Comparison of ENCODE assay signal across 25 cellular contexts in genomic region chr18:61929881-61930640, GRCh38. TPM values are rescaled to one million over a fixed set of nuclear protein-coding genes. Genes with fewer than 3 reads are reported as not detected.
DNase-seq lines count a peak whose midpoint lies in the region; ATAC-seq and TF ChIP-seq lines count a peak whose summit lies in the region.
"Had no signal": no experiment of that assay in that cellular context is flagged by ENCODE, and none has a peak within 500 bp of the region (broad histone marks: within the 10 kb centered on the region; RNA-seq: fewer than 3 reads in every experiment).

No MANE protein-coding gene starts in this region.

- H3K9me3 ChIP-seq in neural progenitor cell (ENCODE audit: low read depth) (no peaks in the 10 kb centered on the region), heart left ventricle (peaks cover 0 to 13% (median 0%) of the 10 kb centered on the region in 12 donors)
- H3K9me3 ChIP-seq: ovary, transverse colon had no signal

- peak overlapping the region; percentile 21 for H3K4me2 ChIP-seq in neural progenitor cell

- H3K27ac ChIP-seq in RWPE1: no peak overlapping the region
- H3K27ac ChIP-seq in neural progenitor cell: no peak overlapping the region
- H3K27ac ChIP-seq in heart left ventricle: no peak overlapping the region
- H3K27ac ChIP-seq: dorsolateral prefrontal cortex, ovary, right atrium auricular region, transverse colon had no signal

- 64 to 89% (median 81%) methylated on average over 3 of the region's 3 CpGs for WGBS in heart left ventricle, 4 donors

- ATAC-seq in HG03521 (IDR thresholded peaks at IDR 0.05; ENCODE audit: unreplicated experiment) (no peak), heart left ventricle (no peak)
- ATAC-seq: activated CD8-positive, alpha-beta memory T cell treated with anti-CD3 and anti-CD28 coated beads, Interleukin-2, amount 10 ng/mL, durations not matched to agents 7 days and 5 days; GM12878 had no signal

- CTCF ChIA-PET in RWPE1 (lab: Yijun Ruan, JAX): interaction anchor here (0.6 kb wide), 1 partner anchor 298 kb away, joined by 3 read pairs; no protein-coding TSS in a partner anchor

- H3K27me3 Mint-ChIP-seq in neural progenitor cell (ENCODE audit: insufficient read depth, low read depth): peaks cover 6% of the 10 kb centered on the region

- H3K4me1 Mint-ChIP-seq in neural progenitor cell: peaks cover 6% of the 10 kb centered on the region
- H3K4me1 Mint-ChIP-seq: memory B cell had no signal

- DNase-seq in NOMO-1 treated with DMSO at 0.1 percent for 48 hours (lab: John Stamatoyannopoulos, UW; ENCODE audit: unreplicated experiment): peak; percentile 14
- no peak for DNase-seq in NOMO-1 (lab: John Stamatoyannopoulos, UW; ENCODE audit: unreplicated experiment in 2 of 2)
- peak; percentile 23 for DNase-seq in NCI-H2107 (lab: John Stamatoyannopoulos, UW)
- DNase-seq in RWPE1 (ENCODE audit: low spot score): peak; percentile 13
- DNase-seq in neural progenitor cell (ENCODE audit: low spot score): no peak
- no peak for DNase-seq in heart left ventricle
- DNase-seq in stimulated activated CD8-positive, alpha-beta memory T cell treated with anti-CD3 and anti-CD28 coated beads, Interleukin-4, amount 100 ng/mL, for 48 hours: no peak
- DNase-seq: 8988T; activated CD4-positive, alpha-beta T cell treated with anti-CD3 and anti-CD28 coated beads, Interleukin-2, amount 10 ng/mL, durations not matched to agents 24 days and 14 days; activated CD8-positive, alpha-beta memory T cell treated with anti-CD3 and anti-CD28 coated beads, Interleukin-2, amount 10 ng/mL, durations not matched to agents 7 days and 5 days; CD8-positive, alpha-beta memory T cell; DND-41; dorsolateral prefrontal cortex; hippocampal formation; Karpas-422; NCI-H2227 treated with DMSO at 0.1 percent for 48 hours; ovary; T-helper 2 cell; transverse colon had no signal

- TF ChIP-seq CTCF in RWPE1 (conservative IDR thresholded peaks at IDR 0.05; ENCODE audit: low read depth) (no peak), neural progenitor cell (IDR thresholded peaks at IDR 0.05) (no peak), heart left ventricle (IDR thresholded peaks at IDR 0.05) (no peak)

- H4K20me1 ChIP-seq in neural progenitor cell (ENCODE audit: low read depth): no peaks in the 10 kb centered on the region

- H3K9ac ChIP-seq in neural progenitor cell: no peak overlapping the region

- H3K4me3 Mint-ChIP-seq in neural progenitor cell: no peak overlapping the region
- H3K4me3 Mint-ChIP-seq: activated CD4-positive, alpha-beta T cell treated with anti-CD3 and anti-CD28 coated beads, Interleukin-2, amount 10 ng/mL, durations not matched to agents 24 days and 14 days; activated CD8-positive, alpha-beta memory T cell treated with anti-CD3 and anti-CD28 coated beads, Interleukin-2, amount 10 ng/mL, durations not matched to agents 7 days and 5 days; activated naive CD8-positive, alpha-beta T cell; CD8-positive, alpha-beta memory T cell; central memory CD8-positive, alpha-beta T cell; memory B cell had no signal

- H3K4me1 ChIP-seq in neural progenitor cell (peaks cover 9% of the 10 kb centered on the region), heart left ventricle (no peaks in the 10 kb centered on the region)
- H3K4me1 ChIP-seq: right atrium auricular region, transverse colon had no signal

- no peaks in the 10 kb centered on the region for H3K27me3 ChIP-seq in neural progenitor cell
- H3K27me3 ChIP-seq in heart left ventricle: no peaks in the 10 kb centered on the region
- H3K27me3 ChIP-seq: ovary, right atrium auricular region, transverse colon had no signal

- H2AFZ ChIP-seq in neural progenitor cell (replicated peaks): no peak overlapping the region

- no peak for TF ChIP-seq POLR2A in heart left ventricle (IDR thresholded peaks at IDR 0.05)

- intact Hi-C loops in heart left ventricle (cut with DNase I): no loop called here

- peaks cover 27% of the 10 kb centered on the region for H3K9me3 Mint-ChIP-seq in neural progenitor cell
- H3K9me3 Mint-ChIP-seq: central memory CD8-positive, alpha-beta T cell; memory B cell had no signal

- no peaks in the 10 kb centered on the region for H3K36me3 ChIP-seq in neural progenitor cell
- H3K36me3 ChIP-seq in heart left ventricle: no peaks in the 10 kb centered on the region
- H3K36me3 ChIP-seq: ovary, right atrium auricular region, transverse colon had no signal

- H3K4me3 ChIP-seq in neural progenitor cell (no peak overlapping the region), heart left ventricle (no peak overlapping the region)
- H3K4me3 ChIP-seq: dorsolateral prefrontal cortex, GM12878, ovary, right atrium auricular region, transverse colon had no signal

- peaks cover 13% of the 10 kb centered on the region for H3K36me3 Mint-ChIP-seq in neural progenitor cell
- H3K36me3 Mint-ChIP-seq: activated CD8-positive, alpha-beta memory T cell treated with anti-CD3 and anti-CD28 coated beads, Interleukin-2, amount 10 ng/mL, durations not matched to agents 7 days and 5 days; memory B cell had no signal

- H3K27ac Mint-ChIP-seq in neural progenitor cell: no peak overlapping the region
- H3K27ac Mint-ChIP-seq: activated CD4-positive, alpha-beta T cell treated with anti-CD3 and anti-CD28 coated beads, Interleukin-2, amount 10 ng/mL, durations not matched to agents 24 days and 14 days; activated CD8-positive, alpha-beta memory T cell treated with anti-CD3 and anti-CD28 coated beads, Interleukin-2, amount 10 ng/mL, durations not matched to agents 7 days and 5 days; activated naive CD8-positive, alpha-beta T cell; CD8-positive, alpha-beta memory T cell; memory B cell had no signal

- peaks cover 13% of the 10 kb centered on the region for H3F3A ChIP-seq in neural progenitor cell (ENCODE audit: low read depth)

- H3K79me2 ChIP-seq in neural progenitor cell (ENCODE audit: low read depth): no peaks in the 10 kb centered on the region

- POLR2A ChIA-PET in RWPE1 (lab: Yijun Ruan, JAX; ENCODE audit: low non-redundant PET): no interaction called here

RNA-seq across cellular contexts. Expression of gene RNF152, which starts 37.3 kb away (rescaled TPM):
- total RNA-seq in neural progenitor cell (ENCODE audit: low replicate concordance): 23.0 and 24.1 TPM in 2 replicates
- total RNA-seq in heart left ventricle: 10 to 100 TPM in 7 of 9 donors, 1 to 10 TPM in 2; 7.5 to 24.0 (median 11.1) TPM
- 1 to 10 TPM; 2.8 to 3.9 TPM for polyA plus RNA-seq in heart left ventricle
- polyA plus RNA-seq: CD8-positive, alpha-beta memory T cell had no signal

Comparison
In these comparisons a context has a peak if more than half of its experiments do, and no peak if none do; other contexts are left out.
1. DNase-seq: peak in NOMO-1 treated with DMSO at 0.1 percent for 48 hours (single experiment), NCI-H2107 (single experiment) and RWPE1 (single experiment); none in NOMO-1 (0 of 2), neural progenitor cell (single experiment), heart left ventricle (0 of 5) and stimulated activated CD8-positive, alpha-beta memory T cell treated with anti-CD3 and anti-CD28 coated beads, Interleukin-4, amount 100 ng/mL, for 48 hours (single experiment).